Comparison of ENCODE assay signal across 1 cellular context in genomic region chr10:100183482-100183881, GRCh38.
A peak's percentile ranks its signal among the peaks of the same experiment; 100 is the strongest.
TF ChIP-seq lines count a peak whose summit lies in the region.

No MANE protein-coding gene starts in this region.

TF ChIP-seq in HepG2, 621 proteins besides CTCF, POLR2A, EP300 and RAD21 (continued from another document and continues in another):
- TF ChIP-seq GRHL1 (CRISPR knock-in tag; conservative IDR thresholded peaks at IDR 0.05) (no peak), STAT5B (CRISPR knock-in tag; IDR thresholded peaks at IDR 0.05) (no peak), ZHX2 (IDR thresholded peaks at IDR 0.05; ENCODE audit: low read depth) (no peak), ZHX2 (CRISPR knock-in tag; IDR thresholded peaks at IDR 0.05; ENCODE audit: borderline replicate concordance) (no peak), HBP1 (CRISPR knock-in tag; IDR thresholded peaks at IDR 0.05; ENCODE audit: low read depth) (no peak; the same call in 1 of the 2 replicates), MXD4 (CRISPR knock-in tag; IDR thresholded peaks at IDR 0.05) (no peak), CBX2 (IDR thresholded peaks at IDR 0.05; ENCODE audit: low read depth, low read length) (no peak), CBX2 (CRISPR knock-in tag; IDR thresholded peaks at IDR 0.05; ENCODE audit: low read depth) (no peak), ZNF883 (CRISPR knock-in tag; IDR thresholded peaks at IDR 0.05; ENCODE audit: not compliant biosample characterization) (no peak), NR1H2 (CRISPR knock-in tag; IDR thresholded peaks at IDR 0.05; ENCODE audit: borderline replicate concordance, low read depth) (no peak), ZNF564 (CRISPR knock-in tag; IDR thresholded peaks at IDR 0.05) (no peak), ZNF777 (CRISPR knock-in tag; IDR thresholded peaks at IDR 0.05) (no peak), HNF4G (IDR thresholded peaks at IDR 0.05; ENCODE audit: borderline replicate concordance, low read depth, low read length) (peak; percentile 40; the same call in 1 of the 2 replicates), HNF4G (CRISPR knock-in tag; IDR thresholded peaks at IDR 0.05; ENCODE audit: borderline replicate concordance, low read depth) (no peak), FOXJ3 (CRISPR knock-in tag; IDR thresholded peaks at IDR 0.05; ENCODE audit: borderline replicate concordance) (no peak; the same call in 1 of the 2 replicates), ELF4 (CRISPR knock-in tag; IDR thresholded peaks at IDR 0.05; ENCODE audit: borderline replicate concordance) (no peak), NFIC (IDR thresholded peaks at IDR 0.05; ENCODE audit: low read length) (no peak), MIER2 (CRISPR knock-in tag; IDR thresholded peaks at IDR 0.05) (no peak), ZNF224 (CRISPR knock-in tag; IDR thresholded peaks at IDR 0.05) (no peak), ARID4A (CRISPR knock-in tag; IDR thresholded peaks at IDR 0.05; ENCODE audit: borderline replicate concordance) (peak; percentile 28; the same call in 1 of the 2 replicates), ARID2 (CRISPR knock-in tag; IDR thresholded peaks at IDR 0.05; ENCODE audit: borderline replicate concordance) (no peak), ZNF331 (CRISPR knock-in tag; IDR thresholded peaks at IDR 0.05) (no peak), MEIS2 (CRISPR knock-in tag; IDR thresholded peaks at IDR 0.05) (no peak), FOXA3 (CRISPR knock-in tag; IDR thresholded peaks at IDR 0.05) (peak; percentile 91), HMG20A (CRISPR knock-in tag; IDR thresholded peaks at IDR 0.05; ENCODE audit: borderline replicate concordance) (peak; percentile 63), RBAK (CRISPR knock-in tag; IDR thresholded peaks at IDR 0.05) (no peak), ZBED4 (CRISPR knock-in tag; IDR thresholded peaks at IDR 0.05; ENCODE audit: borderline replicate concordance) (no peak), RXRB (CRISPR knock-in tag; IDR thresholded peaks at IDR 0.05; ENCODE audit: borderline replicate concordance) (peak; percentile 27; the same call in 1 of the 2 replicates), REL (CRISPR knock-in tag; conservative IDR thresholded peaks at IDR 0.05) (no peak), MTF2 (CRISPR knock-in tag; IDR thresholded peaks at IDR 0.05; ENCODE audit: borderline replicate concordance) (no peak), HNRNPUL1 (IDR thresholded peaks at IDR 0.05; ENCODE audit: low read depth, low read length) (no peak), LRRFIP1 (CRISPR knock-in tag; conservative IDR thresholded peaks at IDR 0.05) (no peak), ZGPAT (CRISPR knock-in tag; IDR thresholded peaks at IDR 0.05) (peak; percentile 60; the same call in 1 of the 2 replicates), HIC2 (CRISPR knock-in tag; IDR thresholded peaks at IDR 0.05; ENCODE audit: low read depth) (no peak), NFATC3 (CRISPR knock-in tag; IDR thresholded peaks at IDR 0.05) (no peak), HOXA7 (CRISPR knock-in tag; IDR thresholded peaks at IDR 0.05) (no peak)
